ENCODE assay signal across 10 cellular contexts in genomic region chr2:237487496-237487895, GRCh38. TPM values are rescaled to one million over a fixed set of nuclear protein-coding genes. Genes with fewer than 3 reads are reported as not detected.
DNase-seq lines count a peak whose midpoint lies in the region; ATAC-seq and TF ChIP-seq lines count a peak whose summit lies in the region.
"Had no signal": no experiment of that assay in that cellular context is flagged by ENCODE, and none has a peak within 500 bp of the region (broad histone marks: within the 10 kb centered on the region; RNA-seq: fewer than 3 reads in every experiment).

No MANE protein-coding gene starts in this region.

- H3K27me3 ChIP-seq in lower lobe of right lung (ENCODE audit: low read depth) (peaks cover 26% of the 10 kb centered on the region), tibial nerve (peaks cover 0 to 39% of the 10 kb centered on the region in 2 donors)

- H3K36me3 ChIP-seq in lower lobe of right lung = no peaks in the 10 kb centered on the region
- H3K36me3 ChIP-seq in tibial nerve = peaks cover 0 to 9% (median 0%) of the 10 kb centered on the region in 3 donors

- intact Hi-C loops in lower lobe of right lung (cut with DNase I) = no loop called here

- ATAC-seq in lower lobe of right lung (peak in 1 of 2 donors; percentile 34), HG02798 (IDR thresholded peaks at IDR 0.05; ENCODE audit: poor library complexity, unreplicated experiment) (no peak)
- ATAC-seq in activated naive CD4-positive, alpha-beta T cell treated with anti-CD3 and anti-CD28 coated beads, Interleukin-2, amount 50 U/mL, for 72 hours = no peak

- H3K4me3 ChIP-seq in epithelial cell of esophagus (ENCODE audit: low read length) = peak overlapping the region; percentile 55
- peak overlapping the region; percentile 69 for H3K4me3 ChIP-seq in lower lobe of right lung
- H3K4me3 ChIP-seq in tibial nerve = peak overlapping the region; percentile 26 to 52 (median 41)

- H3K36me3 Mint-ChIP-seq in activated naive CD4-positive, alpha-beta T cell treated with anti-CD3 and anti-CD28 coated beads, Interleukin-2, amount 50 U/mL, for 72 hours = peaks cover 15 to 19% of the 10 kb centered on the region in 2 donors

- H3K9me3 Mint-ChIP-seq in activated naive CD4-positive, alpha-beta T cell treated with anti-CD3 and anti-CD28 coated beads, Interleukin-2, amount 50 U/mL, for 72 hours = peaks cover 13 to 19% of the 10 kb centered on the region in 2 donors

- no peak for TF ChIP-seq POLR2A in tibial nerve (IDR thresholded peaks at IDR 0.05)

- DNase-seq in M059J (ENCODE audit: low read depth) (peak; percentile 50), epithelial cell of esophagus (ENCODE audit: low read depth) (no peak), lower lobe of right lung (no peak), tibial nerve (ENCODE audit: low spot score in 2 of 2) (no peak), NCI-H1694 (lab: John Stamatoyannopoulos, UW) (no peak), foreskin melanocyte (no peak)
- DNase-seq in activated naive CD4-positive, alpha-beta T cell treated with anti-CD3 and anti-CD28 coated beads, Interleukin-2, amount 50 U/mL, for 72 hours (ENCODE audit: low spot score in 2 of 2) = no peak
- DNase-seq: NCI-H1092 treated with DMSO at 0.1 percent for 48 hours had no signal

- peaks cover 14% of the 10 kb centered on the region for H3K4me1 ChIP-seq in lower lobe of right lung
- peaks cover 0 to 25% (median 11%) of the 10 kb centered on the region in 4 donors for H3K4me1 ChIP-seq in tibial nerve

- WGBS in tibial nerve, 2 donors = 40 to 52% methylated on average over 7 to 14 of the region's 14 CpGs

- TF ChIP-seq EP300 in tibial nerve (IDR thresholded peaks at IDR 0.05) = no peak

- H3K27ac Mint-ChIP-seq in activated naive CD4-positive, alpha-beta T cell treated with anti-CD3 and anti-CD28 coated beads, Interleukin-2, amount 50 U/mL, for 72 hours = no peak overlapping the region

- TF ChIP-seq CTCF in epithelial cell of esophagus (IDR thresholded peaks at IDR 0.05; ENCODE audit: insufficient read depth, low read depth, low read length, missing control alignments) (no peak), lower lobe of right lung (IDR thresholded peaks at IDR 0.05) (no peak), tibial nerve (IDR thresholded peaks at IDR 0.05) (no peak)

- H3K27ac ChIP-seq in lower lobe of right lung (peak overlapping the region; percentile 85), tibial nerve (peak overlapping the region; percentile 49 to 76 (median 56))

- H3K9me3 ChIP-seq in lower lobe of right lung (peaks cover 7% of the 10 kb centered on the region), tibial nerve (peaks cover 0 to 22% (median 4%) of the 10 kb centered on the region in 4 donors)

RNA-seq across cellular contexts. Expression of gene MLPH, which starts 0.4 kb away (rescaled TPM):
- total RNA-seq in M059J (2014; rRNA removed; shearing (Covaris generic)) = 50.7 and 68.8 TPM in 2 replicates
- 394 TPM for total RNA-seq in lower lobe of right lung
- 100 to 1,000 TPM in 1 of 4 donors, 10 to 100 TPM in 3; 41.4 to 108 (median 62.1) TPM for total RNA-seq in tibial nerve
- total RNA-seq in activated naive CD4-positive, alpha-beta T cell treated with anti-CD3 and anti-CD28 coated beads, Interleukin-2, amount 50 U/mL, for 72 hours = not detected
- total RNA-seq: mononuclear cell had no signal

Comparison
In these comparisons a context has a peak if more than half of its experiments do, and no peak if none do; other contexts are left out.
1. RNA of gene MLPH, which starts 0.4 kb away (total RNA-seq): 394 TPM in lower lobe of right lung (single experiment), 50.7 to 68.8 TPM in M059J and 41.4 to 108 TPM in tibial nerve; not detected in activated naive CD4-positive, alpha-beta T cell treated with anti-CD3 and anti-CD28 coated beads, Interleukin-2, amount 50 U/mL, for 72 hours; every median in the first group is over 10 times any median in the second.
2. Peak in every context shown above with its lines, with median percentiles within 50 percentile points of each other: H3K4me3 ChIP-seq.